ENCODE assay signal across 13 cellular contexts in the genomic region with DNA sequence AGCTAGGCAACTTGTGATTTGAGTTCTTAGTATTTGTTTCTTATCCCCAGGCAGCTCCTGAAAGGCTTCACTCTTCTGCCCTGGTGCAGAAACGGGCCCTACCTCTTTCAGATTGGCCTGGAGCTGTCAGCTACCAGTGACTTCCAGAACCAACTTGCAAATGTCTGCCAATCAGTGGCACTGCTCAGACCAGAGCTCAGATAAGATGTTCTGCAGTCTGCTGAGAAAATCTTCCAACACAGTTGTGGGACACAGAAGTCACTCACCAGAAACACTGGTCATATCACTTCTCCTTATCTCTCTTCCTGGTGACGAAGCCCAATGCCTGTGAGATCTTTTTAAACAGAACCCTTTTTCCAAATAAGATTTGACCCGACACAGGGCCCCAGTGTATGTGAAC.
A peak's percentile ranks its signal among the peaks of the same experiment; 100 is the strongest.
DNase-seq lines count a peak whose midpoint lies in the region; ATAC-seq and TF ChIP-seq lines count a peak whose summit lies in the region.
"Had no signal": no experiment of that assay in that cellular context is flagged by ENCODE, and none has a peak within 500 bp of the region (broad histone marks: within the 10 kb centered on the region; RNA-seq: fewer than 3 reads in every experiment).

No MANE protein-coding gene starts in this region.

- H3K4me3 ChIP-seq in Karpas-422 (ENCODE audit: low read length) = no peak overlapping the region
- H3K4me3 ChIP-seq: lung had no signal

- no peaks in the 10 kb centered on the region for H3K27me3 ChIP-seq in Karpas-422 (ENCODE audit: low read length)
- H3K27me3 ChIP-seq in CD4-positive, alpha-beta T cell (ENCODE audit: control insufficient read depth, insufficient read depth, low read length) = no peaks in the 10 kb centered on the region

- H2AFZ ChIP-seq in Karpas-422 (ENCODE audit: low read length) = no peak overlapping the region

- no peaks in the 10 kb centered on the region for H3K79me2 ChIP-seq in Karpas-422 (ENCODE audit: low read length)

- no peaks in the 10 kb centered on the region for H4K20me1 ChIP-seq in Karpas-422 (ENCODE audit: insufficient read depth, low read depth, low read length)

- no peaks in the 10 kb centered on the region for H3K9me2 ChIP-seq in Karpas-422 (replicated peaks; ENCODE audit: insufficient read depth, low read length)

- CTCF ChIA-PET in activated CD4-positive, alpha-beta memory T cell treated with anti-CD3 and anti-CD28 coated beads, Interleukin-2, amount 10 ng/mL, durations not matched to agents 7 days and 5 days (lab: Charles Lee) = interaction anchor here (0.7 to 4.7 kb wide), 6 partner anchors 10 to 109 kb away, joined by 3 to 26 read pairs (median 5); no protein-coding TSS in a partner anchor
- CTCF ChIA-PET in CD4-positive, alpha-beta T cell (lab: Charles Lee) = no interaction called here

- H3K36me3 ChIP-seq in Karpas-422 (ENCODE audit: insufficient read depth, low read length) = no peaks in the 10 kb centered on the region

- H3K9me3 ChIP-seq in Karpas-422 (ENCODE audit: low read length) = no peaks in the 10 kb centered on the region
- no peaks in the 10 kb centered on the region for H3K9me3 ChIP-seq in CD4-positive, alpha-beta T cell (ENCODE audit: control insufficient read depth, low read length)

- H3K27me3 Mint-ChIP-seq in activated CD4-positive, alpha-beta memory T cell treated with anti-CD3 and anti-CD28 coated beads, Interleukin-2, amount 10 ng/mL, durations not matched to agents 7 days and 5 days = no peaks in the 10 kb centered on the region
- H3K27me3 Mint-ChIP-seq in memory B cell = peaks cover 15% of the 10 kb centered on the region
- H3K27me3 Mint-ChIP-seq in CD4-positive, alpha-beta T cell = no peaks in the 10 kb centered on the region

- peak overlapping the region; percentile 73 for H3K9ac ChIP-seq in Karpas-422 (ENCODE audit: low read length)

- H3K4me1 Mint-ChIP-seq in activated CD4-positive, alpha-beta memory T cell treated with anti-CD3 and anti-CD28 coated beads, Interleukin-2, amount 10 ng/mL, durations not matched to agents 7 days and 5 days = peaks cover 95% of the 10 kb centered on the region
- H3K4me1 Mint-ChIP-seq in memory B cell = peaks cover 39% of the 10 kb centered on the region
- H3K4me1 Mint-ChIP-seq in CD4-positive, alpha-beta T cell (ENCODE audit: low read depth) = peaks cover 27% of the 10 kb centered on the region

- peak overlapping the region; percentile 98 for H3K27ac ChIP-seq in Karpas-422 (ENCODE audit: low read length)
- no peak overlapping the region for H3K27ac ChIP-seq in CD4-positive, alpha-beta T cell (ENCODE audit: low read depth, low read length)

- peaks cover 83% of the 10 kb centered on the region for H3K4me1 ChIP-seq in Karpas-422 (ENCODE audit: low read length)

- H3K9me3 Mint-ChIP-seq in activated CD4-positive, alpha-beta memory T cell treated with anti-CD3 and anti-CD28 coated beads, Interleukin-2, amount 10 ng/mL, durations not matched to agents 7 days and 5 days = peaks cover 4% of the 10 kb centered on the region
- no peaks in the 10 kb centered on the region for H3K9me3 Mint-ChIP-seq in memory B cell
- H3K9me3 Mint-ChIP-seq in CD4-positive, alpha-beta T cell = no peaks in the 10 kb centered on the region
- H3K9me3 Mint-ChIP-seq: activated naive CD8-positive, alpha-beta T cell treated with anti-CD3 and anti-CD28 coated beads, Interleukin-2, amount 10 ng/mL, durations not matched to agents 7 days and 5 days had no signal

- DNase-seq in CMK (ENCODE audit: low read depth) (peak; percentile 24), Karpas-422 (peak; percentile 69), memory B cell (ENCODE audit: low spot score in 2 of 2) (no peak), NCI-H748 treated with DMSO at 0.1 percent for 48 hours (lab: John Stamatoyannopoulos, UW) (no peak), NCI-H146 treated with DMSO at 0.1 percent for 48 hours (lab: John Stamatoyannopoulos, UW; ENCODE audit: unreplicated experiment) (no peak)
- DNase-seq in activated CD4-positive, alpha-beta memory T cell treated with anti-CD3 and anti-CD28 coated beads, Interleukin-2, amount 10 ng/mL, durations not matched to agents 7 days and 5 days = no peak
- no peak for DNase-seq in CD4-positive, alpha-beta T cell
- DNase-seq: activated naive CD8-positive, alpha-beta T cell treated with anti-CD3 and anti-CD28 coated beads, Interleukin-2, amount 10 ng/mL, durations not matched to agents 7 days and 5 days; hypothalamus; NCI-H1694 treated with DMSO at 0.1 percent for 48 hours; NCI-H526 treated with DMSO at 0.1 percent for 48 hours; occipital lobe had no signal

- H3K27ac Mint-ChIP-seq in activated CD4-positive, alpha-beta memory T cell treated with anti-CD3 and anti-CD28 coated beads, Interleukin-2, amount 10 ng/mL, durations not matched to agents 7 days and 5 days = peak overlapping the region; percentile 88
- H3K27ac Mint-ChIP-seq in memory B cell = peak overlapping the region; percentile 17
- H3K27ac Mint-ChIP-seq in CD4-positive, alpha-beta T cell = no peak overlapping the region

- no peak for TF ChIP-seq CTCF in CD4-positive, alpha-beta T cell (IDR thresholded peaks at IDR 0.05)

- intact Hi-C loops in CD4-positive, alpha-beta T cell (cut with DNase I, micrococcal nuclease) = loop anchor here (2.0 to 5.0 kb wide), 2 partner anchors 76 to 81 kb away; partner anchors contain the start of gene DUSP5 (in 1 of the 2)

- ATAC-seq in memory B cell (ENCODE audit: low read depth) = no peak
- no peak for ATAC-seq in CD4-positive, alpha-beta T cell (ENCODE audit: poor library complexity)

- H3K36me3 Mint-ChIP-seq in activated CD4-positive, alpha-beta memory T cell treated with anti-CD3 and anti-CD28 coated beads, Interleukin-2, amount 10 ng/mL, durations not matched to agents 7 days and 5 days (ENCODE audit: low read depth) = peaks cover 16% of the 10 kb centered on the region
- H3K36me3 Mint-ChIP-seq in memory B cell = no peaks in the 10 kb centered on the region
- no peaks in the 10 kb centered on the region for H3K36me3 Mint-ChIP-seq in CD4-positive, alpha-beta T cell (ENCODE audit: low read depth)
- H3K36me3 Mint-ChIP-seq: activated naive CD8-positive, alpha-beta T cell treated with anti-CD3 and anti-CD28 coated beads, Interleukin-2, amount 10 ng/mL, durations not matched to agents 7 days and 5 days had no signal

- POLR2A ChIA-PET in activated CD4-positive, alpha-beta memory T cell treated with anti-CD3 and anti-CD28 coated beads, Interleukin-2, amount 10 ng/mL, durations not matched to agents 7 days and 5 days (lab: Charles Lee) = interaction anchor here (0.7 to 8.3 kb wide), 8 partner anchors 10 to 84 kb away, joined by 3 to 152 read pairs (median 5); partner anchors contain the start of gene DUSP5
- POLR2A ChIA-PET in CD4-positive, alpha-beta T cell (lab: Charles Lee) = interaction anchor here (0.7 to 1.8 kb wide), 3 partner anchors 13 to 87 kb away, joined by 3 to 7 read pairs (median 4); partner anchors contain the start of gene DUSP5

- peak overlapping the region; percentile 75 for H3K4me2 ChIP-seq in Karpas-422 (ENCODE audit: low read depth, low read length, poor library complexity, severe bottlenecking)

- no peak overlapping the region for H3K4me3 Mint-ChIP-seq in activated CD4-positive, alpha-beta memory T cell treated with anti-CD3 and anti-CD28 coated beads, Interleukin-2, amount 10 ng/mL, durations not matched to agents 7 days and 5 days
- no peak overlapping the region for H3K4me3 Mint-ChIP-seq in memory B cell
- H3K4me3 Mint-ChIP-seq in CD4-positive, alpha-beta T cell = no peak overlapping the region

Comparison
In these comparisons a context has a peak if more than half of its experiments do, and no peak if none do; other contexts are left out.
1. DNase-seq: peak in CMK (single experiment) and Karpas-422 (single experiment); none in activated CD4-positive, alpha-beta memory T cell treated with anti-CD3 and anti-CD28 coated beads, Interleukin-2, amount 10 ng/mL, durations not matched to agents 7 days and 5 days (single experiment), memory B cell (0 of 2), NCI-H748 treated with DMSO at 0.1 percent for 48 hours (single experiment), NCI-H146 treated with DMSO at 0.1 percent for 48 hours (single experiment) and CD4-positive, alpha-beta T cell (0 of 10).